Comparison of ENCODE assay signal across 31 cellular contexts in genomic region chr6:76776876-76777275, GRCh38.
"Had no signal": no experiment of that assay in that cellular context is flagged by ENCODE, and none has a peak within 500 bp of the region (broad histone marks: within the 10 kb centered on the region; RNA-seq: fewer than 3 reads in every experiment).

No MANE protein-coding gene starts in this region.

- DNase-seq: activated CD4-positive, alpha-beta memory T cell treated with anti-CD3 and anti-CD28 coated beads for 36 hours; activated CD4-positive, alpha-beta T cell treated with anti-CD3 and anti-CD28 coated beads for 36 hours; activated CD4-positive, alpha-beta T cell treated with anti-CD3 and anti-CD28 coated beads, Interleukin-2, amount 10 ng/mL, durations not matched to agents 24 days and 14 days; activated CD4-positive, CD25-positive, alpha-beta regulatory T cell; activated CD4-positive, CD25-positive, alpha-beta regulatory T cell treated with anti-CD3 and anti-CD28 coated beads, Interleukin-2, amount 50 U/mL, for 72 hours; activated CD8-positive, alpha-beta memory T cell treated with anti-CD3 and anti-CD28 coated beads, Interleukin-2, amount 10 ng/mL, durations not matched to agents 7 days and 5 days; activated CD8-positive, alpha-beta memory T cell treated with anti-CD3 and anti-CD28 coated beads, Interleukin-2, amount 50 U/mL, for 4 hours; activated CD8-positive, alpha-beta T cell treated with anti-CD3 and anti-CD28 coated beads, Interleukin-2, amount 10 ng/mL, durations not matched to agents 7 days and 5 days; activated effector memory CD4-positive, alpha-beta T cell treated with anti-CD3 and anti-CD28 coated beads, Interleukin-2, amount 50 U/mL, for 16 hours; activated naive CD4-positive, alpha-beta T cell treated with anti-CD3 and anti-CD28 coated beads for 36 hours; activated naive CD8-positive, alpha-beta T cell treated with anti-CD3 and anti-CD28 coated beads for 36 hours; activated naive CD8-positive, alpha-beta T cell treated with anti-CD3 and anti-CD28 coated beads, Interleukin-2, amount 50 U/mL, for 24 hours; activated T-cell treated with anti-CD3 and anti-CD28 coated beads, Interleukin-2, amount 50 U/mL, for 1 hour; activated T-cell treated with anti-CD3 and anti-CD28 coated beads, Interleukin-2, amount 50 U/mL, for 48 hours; adrenal gland; amygdala; aorta; central memory CD4-positive, alpha-beta T cell; cerebellar nuclear complex; colonic mucosa; dorsolateral prefrontal cortex; effector memory CD4-positive, alpha-beta T cell; endodermal cell; erythroblast; foreskin keratinocyte; gastrocnemius medialis; glutamatergic neuron; T-helper 2 cell had no signal

- H3K36me3 ChIP-seq: adrenal gland, breast epithelium, cardiac muscle cell, colonic mucosa, esophagus muscularis mucosa, gastrocnemius medialis had no signal

- H3K9me3 ChIP-seq: adrenal gland, breast epithelium, colonic mucosa, esophagus muscularis mucosa, gastrocnemius medialis had no signal

- ATAC-seq: activated CD4-positive, alpha-beta T cell treated with anti-CD3 and anti-CD28 coated beads for 36 hours; activated CD8-positive, alpha-beta memory T cell treated with anti-CD3 and anti-CD28 coated beads, Interleukin-2, amount 10 ng/mL, durations not matched to agents 7 days and 5 days; activated CD8-positive, alpha-beta T cell treated with anti-CD3 and anti-CD28 coated beads, Interleukin-2, amount 10 ng/mL, durations not matched to agents 7 days and 5 days; activated naive CD8-positive, alpha-beta T cell treated with anti-CD3 and anti-CD28 coated beads, Interleukin-2, amount 50 U/mL, for 24 hours; foreskin keratinocyte; gastrocnemius medialis had no signal

- H3K4me1 ChIP-seq: breast epithelium, colonic mucosa, esophagus muscularis mucosa, foreskin keratinocyte, gastrocnemius medialis had no signal

- H3K4me3 ChIP-seq: breast epithelium, cardiac muscle cell, colonic mucosa, dorsolateral prefrontal cortex, esophagus muscularis mucosa, gastrocnemius medialis had no signal

- H3K27me3 ChIP-seq: adrenal gland, breast epithelium, cardiac muscle cell, colonic mucosa, dorsolateral prefrontal cortex, esophagus muscularis mucosa, foreskin keratinocyte, gastrocnemius medialis had no signal

- H3K27ac ChIP-seq: breast epithelium, cardiac muscle cell, colonic mucosa, dorsolateral prefrontal cortex, esophagus muscularis mucosa, foreskin keratinocyte, gastrocnemius medialis had no signal
